In genomic region chr19:50510121-50510670, GRCh38 we compare ENCODE assay signal across 1 cellular context.
TF ChIP-seq lines count a peak whose summit lies in the region.

No MANE protein-coding gene starts in this region.

TF ChIP-seq in IMR-90, 13 proteins besides CTCF, POLR2A, EP300 and RAD21 (continued from another document):
- TF ChIP-seq, protein P1, sequence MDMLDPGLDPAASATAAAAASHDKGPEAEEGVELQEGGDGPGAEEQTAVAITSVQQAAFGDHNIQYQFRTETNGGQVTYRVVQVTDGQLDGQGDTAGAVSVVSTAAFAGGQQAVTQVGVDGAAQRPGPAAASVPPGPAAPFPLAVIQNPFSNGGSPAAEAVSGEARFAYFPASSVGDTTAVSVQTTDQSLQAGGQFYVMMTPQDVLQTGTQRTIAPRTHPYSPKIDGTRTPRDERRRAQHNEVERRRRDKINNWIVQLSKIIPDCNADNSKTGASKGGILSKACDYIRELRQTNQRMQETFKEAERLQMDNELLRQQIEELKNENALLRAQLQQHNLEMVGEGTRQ (IDR thresholded peaks at IDR 0.05; ENCODE audit: low read depth, low read length): no peak
